8 cellular contexts compared by ENCODE assay signal in the genomic region with DNA sequence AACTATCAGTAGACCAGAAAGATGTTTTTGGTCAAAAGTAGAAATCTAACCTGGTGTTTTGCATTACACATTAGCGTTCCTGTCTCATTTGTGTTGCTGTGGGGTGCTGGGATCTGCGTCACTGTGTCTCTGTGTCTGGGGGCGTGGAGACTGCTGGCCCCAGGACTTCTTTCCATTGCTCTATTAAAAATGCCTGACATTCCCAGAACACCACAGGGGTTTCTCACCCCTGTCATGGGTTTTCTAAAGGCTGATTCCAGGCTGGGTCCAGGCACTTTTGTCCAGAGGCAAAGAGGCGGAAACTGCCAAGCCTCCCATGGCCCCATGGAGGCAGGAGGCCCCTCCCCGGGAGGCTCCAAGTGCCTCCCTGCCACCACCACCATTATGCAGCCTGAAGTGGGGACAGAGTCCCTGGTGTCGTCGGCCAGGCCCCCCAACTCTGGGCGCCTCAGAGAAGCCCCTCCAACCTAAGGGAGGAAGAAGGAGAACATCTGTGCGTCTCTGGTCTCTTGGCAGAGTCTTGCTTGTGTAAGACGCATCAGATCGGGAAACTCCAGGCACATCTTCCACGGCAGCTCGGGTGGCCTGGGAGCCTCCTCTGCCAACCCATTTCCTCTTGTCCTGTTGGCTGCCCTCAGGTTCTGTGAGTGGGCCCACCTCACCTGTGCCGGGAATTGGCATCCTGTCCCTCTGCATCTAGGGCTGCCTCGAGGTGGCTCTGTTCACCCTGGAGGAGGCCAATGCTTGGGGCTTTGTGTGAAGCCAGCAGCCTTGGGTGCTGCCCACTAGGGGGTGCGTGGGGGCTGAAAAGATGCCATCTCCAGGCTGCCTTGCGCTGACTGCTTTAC.
DNase-seq lines count a peak whose midpoint lies in the region; ATAC-seq and TF ChIP-seq lines count a peak whose summit lies in the region.

No MANE protein-coding gene starts in this region.

- H3K27me3 Mint-ChIP-seq in T-helper 2 cell treated with Interferon-gamma antibody and Interleukin-4, amounts not matched to agents 5 μg/mL and 100 μg/mL, for 36 hours (ENCODE audit: low read depth), result no peaks in the 10 kb centered on the region

- peak; percentile 22 for DNase-seq in NK-92 treated with Interleukin-12 subunit alpha and Interleukin-12 subunit beta, amount 100 ng/mL, for 24 hours (lab: John Stamatoyannopoulos, UW)
- DNase-seq in NK-92 (lab: John Stamatoyannopoulos, UW; ENCODE audit: unreplicated experiment) (no peak), KG1 (lab: John Stamatoyannopoulos, UW) (peak; percentile 24), iris pigment epithelial cell (ENCODE audit: low read depth) (peak; percentile 13), GM19238 (ENCODE audit: insufficient read length, low spot score) (no peak)
- no peak for DNase-seq in T-helper 2 cell treated with Interferon-gamma antibody and Interleukin-4, amounts not matched to agents 5 μg/mL and 100 μg/mL, for 36 hours (ENCODE audit: low spot score)

- TF ChIP-seq CTCF in VCaP (conservative IDR thresholded peaks at IDR 0.05), result peak; percentile 53

- H3K9me3 Mint-ChIP-seq in T-helper 2 cell treated with Interferon-gamma antibody and Interleukin-4, amounts not matched to agents 5 μg/mL and 100 μg/mL, for 36 hours, result no peaks in the 10 kb centered on the region

- no peak for ATAC-seq in HG03520 (IDR thresholded peaks at IDR 0.05; ENCODE audit: unreplicated experiment)

- H3K36me3 Mint-ChIP-seq in T-helper 2 cell treated with Interferon-gamma antibody and Interleukin-4, amounts not matched to agents 5 μg/mL and 100 μg/mL, for 36 hours (ENCODE audit: low read depth), result no peaks in the 10 kb centered on the region

- H3K27ac Mint-ChIP-seq in T-helper 2 cell treated with Interferon-gamma antibody and Interleukin-4, amounts not matched to agents 5 μg/mL and 100 μg/mL, for 36 hours, result no peak overlapping the region

- no peak overlapping the region for H3K4me3 Mint-ChIP-seq in T-helper 2 cell treated with Interferon-gamma antibody and Interleukin-4, amounts not matched to agents 5 μg/mL and 100 μg/mL, for 36 hours

- H3K4me1 Mint-ChIP-seq in T-helper 2 cell treated with Interferon-gamma antibody and Interleukin-4, amounts not matched to agents 5 μg/mL and 100 μg/mL, for 36 hours (ENCODE audit: low read depth), result no peaks in the 10 kb centered on the region

- no peak overlapping the region for H3K27ac ChIP-seq in VCaP

Comparison
In these comparisons a context has a peak if more than half of its experiments do, and no peak if none do; other contexts are left out.
1. DNase-seq: peak in NK-92 treated with Interleukin-12 subunit alpha and Interleukin-12 subunit beta, amount 100 ng/mL, for 24 hours (single experiment), KG1 (single experiment) and iris pigment epithelial cell (single experiment); none in NK-92 (single experiment), GM19238 (single experiment) and T-helper 2 cell treated with Interferon-gamma antibody and Interleukin-4, amounts not matched to agents 5 μg/mL and 100 μg/mL, for 36 hours (single experiment).